1 cellular context compared by ENCODE assay signal in genomic region chr10:75708060-75708459, GRCh38.
TF ChIP-seq lines count a peak whose summit lies in the region.

No MANE protein-coding gene starts in this region.

TF ChIP-seq in HepG2, 621 proteins besides CTCF, POLR2A, EP300 and RAD21 (continued from another document):
- TF ChIP-seq ZNF276 (CRISPR knock-in tag; IDR thresholded peaks at IDR 0.05; ENCODE audit: low read depth) (no peak), ZFP37 (CRISPR knock-in tag; IDR thresholded peaks at IDR 0.05; ENCODE audit: borderline replicate concordance) (no peak), ZNF543 (CRISPR knock-in tag; IDR thresholded peaks at IDR 0.05) (no peak), RARG (CRISPR knock-in tag; IDR thresholded peaks at IDR 0.05; ENCODE audit: low read depth) (no peak), TRAFD1 (CRISPR knock-in tag; IDR thresholded peaks at IDR 0.05; ENCODE audit: borderline replicate concordance) (no peak)
